Comparison of ENCODE assay signal across 11 cellular contexts in genomic region chr10:117186832-117187615, GRCh38. TPM values are rescaled to one million over a fixed set of nuclear protein-coding genes. Genes with fewer than 3 reads are reported as not detected.
DNase-seq lines count a peak whose midpoint lies in the region; ATAC-seq, FAIRE-seq and TF ChIP-seq lines count a peak whose summit lies in the region.
"Had no signal": no experiment of that assay in that cellular context is flagged by ENCODE, and none has a peak within 500 bp of the region (broad histone marks: within the 10 kb centered on the region; RNA-seq: fewer than 3 reads in every experiment).

No MANE protein-coding gene starts in this region.

- H3K27me3 ChIP-seq in small intestine (ENCODE audit: control insufficient read depth in 2 of 2, insufficient read depth in 2 of 2, low read length in 2 of 2) = peaks cover 0 to 5% of the 10 kb centered on the region in 2 donors

- H3K9me3 ChIP-seq in A549 (peaks cover 5% of the 10 kb centered on the region; the same call in 1 of the 3 replicates), small intestine (ENCODE audit: control insufficient read depth, low read depth) (no peaks in the 10 kb centered on the region)

- FAIRE-seq in A549 (lab: Jason Lieb, UNC) = no peak
- FAIRE-seq in small intestine (lab: Jason Lieb, UNC) = no peak

- TF ChIP-seq CTCF in A549 (IDR thresholded peaks at IDR 0.05) = no peak

- H3K27ac ChIP-seq in A549 (no peak overlapping the region), small intestine (ENCODE audit: low read depth in 1 of 2, low read length in 1 of 2) (no peak overlapping the region)

- POLR2A ChIA-PET in A549 (lab: Yijun Ruan, JAX) = no interaction called here
- POLR2A ChIA-PET in HEK293T (lab: Yijun Ruan, JAX) = no interaction called here

- H3K4me2 ChIP-seq in A549 = peak overlapping the region; percentile 37

- no peak for TF ChIP-seq RAD21 in A549 (conservative IDR thresholded peaks at IDR 0.05 in 1 of 2, IDR thresholded peaks at IDR 0.05 in 1 of 2)

- no peak for TF ChIP-seq EP300 in A549 (IDR thresholded peaks at IDR 0.05)

- CTCF ChIA-PET in A549 (lab: Yijun Ruan, JAX) = interaction anchor here (0.8 to 5.3 kb wide), 9 partner anchors 11 to 560 kb away, joined by 3 to 26 read pairs (median 7); partner anchors contain the start of gene KCNK18
- CTCF ChIA-PET in HEK293T (lab: Yijun Ruan, JAX) = interaction anchor here (0.8 to 2.2 kb wide), 2 partner anchors 12 to 40 kb away, joined by 4 to 6 read pairs; no protein-coding TSS in a partner anchor

- no peak for TF ChIP-seq POLR2A in A549 (IDR thresholded peaks at IDR 0.05; ENCODE audit: low read length)

- H3K4me1 ChIP-seq in A549 (peaks cover 5% of the 10 kb centered on the region; the same call in 1 of the 3 replicates), small intestine (ENCODE audit: control insufficient read depth in 2 of 2, insufficient read depth in 1 of 2, low read depth in 1 of 2, low read length in 1 of 2) (no peaks in the 10 kb centered on the region)

- DNase-seq in A549 (ENCODE audit: low read depth in 1 of 2, low spot score in 1 of 2) = peak in 1 of 2 experiments; percentile 20
- DNase-seq in HEK293T (ENCODE audit: extremely low spot score) = no peak
- DNase-seq in RKO (ENCODE audit: low spot score) = peak; percentile 72
- DNase-seq in amygdala (lab: John Stamatoyannopoulos, UW) = no peak
- no peak for DNase-seq in stimulated activated CD4-positive, alpha-beta T cell treated with anti-CD3 and anti-CD28 coated beads, Interleukin-2, amount 100 ng/mL, for 24 hours
- DNase-seq in small intestine = no peak
- DNase-seq: effector memory CD8-positive, alpha-beta T cell had no signal

- ATAC-seq in A549 = peak in 1 of 2 experiments; percentile 70; a peak in 3 of 6 replicates
- ATAC-seq in esophagus mucosa = peak; percentile 89
- no peak for ATAC-seq in GM19467 (IDR thresholded peaks at IDR 0.05; ENCODE audit: unreplicated experiment)
- ATAC-seq: effector memory CD8-positive, alpha-beta T cell had no signal

- H3K36me3 ChIP-seq in small intestine (ENCODE audit: control insufficient read depth in 2 of 2, insufficient read depth in 2 of 2, low read length in 2 of 2) = no peaks in the 10 kb centered on the region

- no peak overlapping the region for H3K4me3 ChIP-seq in A549
- no peak overlapping the region for H3K4me3 ChIP-seq in small intestine (ENCODE audit: low read depth in 1 of 2, low read length in 2 of 2)

- 36% methylated on average over 4 of the region's 4 CpGs for WGBS in A549 (ENCODE audit: missing lambda C conversion rate)
- 32 to 57% (median 41%) methylated on average over 4 of the region's 4 CpGs for WGBS in small intestine, 3 donors

TF ChIP-seq in A549, 52 proteins besides CTCF, POLR2A, EP300 and RAD21:
- no peak for TF ChIP-seq SMC3 (IDR thresholded peaks at IDR 0.05)
- peak; percentile 70 for TF ChIP-seq USF2 (IDR thresholded peaks at IDR 0.05)
- TF ChIP-seq HEYL (CRISPR knock-in tag; IDR thresholded peaks at IDR 0.05) = no peak
- no peak for TF ChIP-seq BHLHE40 (IDR thresholded peaks at IDR 0.05; ENCODE audit: low read depth, low read length)
- TF ChIP-seq ZFP36 (IDR thresholded peaks at IDR 0.05; ENCODE audit: borderline replicate concordance, partially characterized antibody) = no peak
- TF ChIP-seq CEBPB (IDR thresholded peaks at IDR 0.05) = no peak
- TF ChIP-seq MAX (IDR thresholded peaks at IDR 0.05) = peak; percentile 39
- no peak for TF ChIP-seq SREBF2 (IDR thresholded peaks at IDR 0.05)
- TF ChIP-seq ZC3H11A (IDR thresholded peaks at IDR 0.05) = no peak
- no peak for TF ChIP-seq KDM1A (IDR thresholded peaks at IDR 0.05; ENCODE audit: low read depth)
- 0 out of 2 replicates have a peak, but pooled peaks have one; percentile 39 for TF ChIP-seq JUNB (IDR thresholded peaks at IDR 0.05)
TF ChIP-seq in A549: peak in this region for 3.

TF ChIP-seq in HEK293T, 16 proteins besides CTCF, POLR2A, EP300 and RAD21:
- TF ChIP-seq ARNT (IDR thresholded peaks at IDR 0.05) (no peak), L3MBTL2 (conservative IDR thresholded peaks at IDR 0.05) (peak; percentile 58)

RNA-seq across cellular contexts. Expression of gene KCNK18, which starts 10.3 kb away (rescaled TPM):
- polyA plus RNA-seq in A549 (2011; rRNA removed) (not detected in 2 replicates), A549 (2017; fragmentation: RNase III; extraction: RNeasy Plus Mini Kit Qiagen cat#74134 plus additional on column Dnase treatment) (not detected in 3 replicates), small intestine (not detected)
- polyA plus RNA-seq in A549 (2012; cell fraction: cytosol; rRNA removed) = not detected in 2 replicates
- polyA plus RNA-seq in A549 (2012; cell fraction: nucleus; rRNA removed) = not detected in 2 replicates
- polyA minus RNA-seq in A549 (2011; rRNA and poly(A)+ RNA removed) = not detected in 2 replicates
- total RNA-seq in esophagus mucosa = not detected
- total RNA-seq: activated CD8-positive, alpha-beta memory T cell treated with anti-CD3 and anti-CD28 coated beads for 36 hours had no signal
- polyA plus RNA-seq: BJ had no signal

RNA-seq across cellular contexts. Expression of gene VAX1, which starts 49.0 kb away (rescaled TPM):
- polyA plus RNA-seq in A549 (2011; rRNA removed) (0.60 and 0.70 TPM in 2 replicates), A549 (2017; fragmentation: RNase III; extraction: RNeasy Plus Mini Kit Qiagen cat#74134 plus additional on column Dnase treatment) (0.54 to 0.71 TPM (median 0.68 TPM) in 3 replicates), small intestine (not detected)
- 0.73 and 1.0 TPM in 2 replicates for polyA plus RNA-seq in A549 (2012; cell fraction: cytosol; rRNA removed)
- polyA plus RNA-seq in A549 (2012; cell fraction: nucleus; rRNA removed) = 1.3 and 1.5 TPM in 2 replicates
- 0.33 and 0.44 TPM in 2 replicates for polyA minus RNA-seq in A549 (2011; rRNA and poly(A)+ RNA removed)
- total RNA-seq in esophagus mucosa = 0.12 TPM
- total RNA-seq: activated CD8-positive, alpha-beta memory T cell treated with anti-CD3 and anti-CD28 coated beads for 36 hours had no signal

RNA-seq across cellular contexts. Expression of gene SLC18A2, which starts 53.9 kb away (rescaled TPM):
- polyA plus RNA-seq in A549 (2011; rRNA removed) (0.09 TPM in 1 of 2 replicates, not detected in the other), A549 (2017; fragmentation: RNase III; extraction: RNeasy Plus Mini Kit Qiagen cat#74134 plus additional on column Dnase treatment) (0.03 to 0.05 TPM (median 0.03 TPM) in 3 replicates), small intestine (under 1 TPM; 0.22 to 0.57 (median 0.27) TPM)
- 0.01 and 0.03 TPM in 2 replicates for polyA plus RNA-seq in A549 (2012; cell fraction: cytosol; rRNA removed)
- 0.02 TPM in 1 of 2 replicates, not detected in the other for polyA plus RNA-seq in A549 (2012; cell fraction: nucleus; rRNA removed)
- 0.08 TPM in 1 of 2 replicates, not detected in the other for polyA minus RNA-seq in A549 (2011; rRNA and poly(A)+ RNA removed)
- 0.12 TPM for total RNA-seq in esophagus mucosa
- polyA plus RNA-seq: BJ had no signal
